15 cellular contexts compared by ENCODE assay signal in genomic region chr10:93812664-93813338, GRCh38. TPM values are rescaled to one million over a fixed set of nuclear protein-coding genes. Genes with fewer than 3 reads are reported as not detected.
DNase-seq lines count a peak whose midpoint lies in the region; ATAC-seq and TF ChIP-seq lines count a peak whose summit lies in the region.
"Had no signal": no experiment of that assay in that cellular context is flagged by ENCODE, and none has a peak within 500 bp of the region (broad histone marks: within the 10 kb centered on the region; RNA-seq: fewer than 3 reads in every experiment).

No MANE protein-coding gene starts in this region.

- H3K4me2 ChIP-seq in PC-3 (ENCODE audit: low read length), result no peak overlapping the region
- H3K4me2 ChIP-seq: SK-N-SH had no signal

- no peaks in the 10 kb centered on the region for H3K9me3 ChIP-seq in PC-3 (ENCODE audit: low read length)
- H3K9me3 ChIP-seq in mucosa of descending colon, result no peaks in the 10 kb centered on the region
- H3K9me3 ChIP-seq: BE2C, SK-N-SH had no signal

- CTCF ChIA-PET in PC-3 (lab: Charles Lee), result no interaction called here

- no peak overlapping the region for H3K9ac ChIP-seq in PC-3 (ENCODE audit: low read length)
- H3K9ac ChIP-seq: SK-N-SH had no signal

- no peaks in the 10 kb centered on the region for H3K9me2 ChIP-seq in PC-3 (replicated peaks; ENCODE audit: low read length)
- H3K9me2 ChIP-seq: SK-N-SH had no signal

- 0 out of 2 replicates have a peak overlapping the region, but pooled peaks have one; percentile 51 for H2AFZ ChIP-seq in PC-3 (ENCODE audit: low read length)

- H3K4me1 ChIP-seq in PC-3 (ENCODE audit: insufficient read depth, low read length) (peaks cover 10% of the 10 kb centered on the region), mucosa of descending colon (ENCODE audit: low read depth) (peaks cover 15% of the 10 kb centered on the region)
- H3K4me1 ChIP-seq: BE2C had no signal

- intact Hi-C loops in PC-3 (cut with micrococcal nuclease), result loop anchor here (10.0 kb wide), 1 partner anchor 268 kb away; no protein-coding TSS in a partner anchor
- intact Hi-C loops in mucosa of descending colon (cut with DNase I, micrococcal nuclease), result loop anchor here in 1 of 2 donors (10.0 kb wide), 1 partner anchor 108 kb away; the partner anchor contains the start of gene FRA10AC1

- H3K4me3 ChIP-seq in PC-3 (ENCODE audit: low read length) (no peak overlapping the region), mucosa of descending colon (no peak overlapping the region)

- no peaks in the 10 kb centered on the region for H3F3A ChIP-seq in PC-3 (ENCODE audit: low read length, unreplicated experiment)

- H3K79me2 ChIP-seq in PC-3 (ENCODE audit: low read length), result no peaks in the 10 kb centered on the region

- no peak overlapping the region for H3K27ac ChIP-seq in PC-3 (ENCODE audit: low read length)
- H3K27ac ChIP-seq: 22Rv1 had no signal

- DNase-seq in NCI-H1694 treated with DMSO at 0.1 percent for 48 hours (lab: John Stamatoyannopoulos, UW) (peak; percentile 6), NCI-H1694 (lab: John Stamatoyannopoulos, UW) (no peak), DMS 273 treated with DMSO at 0.1 percent for 48 hours (lab: John Stamatoyannopoulos, UW) (peak; percentile 17), PC-3 (no peak), mucosa of descending colon (no peak), retina (no peak)
- DNase-seq: CD8-positive, alpha-beta memory T cell; NCI-H2107; NCI-H774 had no signal

- H3K27me3 ChIP-seq in PC-3 (ENCODE audit: low read length), result no peaks in the 10 kb centered on the region
- H3K27me3 ChIP-seq: BE2C had no signal

- H4K20me1 ChIP-seq in PC-3 (ENCODE audit: low read length), result no peaks in the 10 kb centered on the region

- no peak for TF ChIP-seq CTCF in PC-3 (conservative IDR thresholded peaks at IDR 0.05; ENCODE audit: low read depth, low read length)
- no peak for TF ChIP-seq CTCF in mucosa of descending colon (IDR thresholded peaks at IDR 0.05)

- H3K36me3 ChIP-seq in PC-3 (ENCODE audit: low read depth, low read length) (no peaks in the 10 kb centered on the region), mucosa of descending colon (ENCODE audit: low read depth) (no peaks in the 10 kb centered on the region)
- H3K36me3 ChIP-seq: BE2C had no signal

- no TSS peak for BruUV-seq in PC-3 (replicated peaks; lab: Mats Ljungman, UMichigan)

- POLR2A ChIA-PET in PC-3 (lab: Charles Lee; ENCODE audit: unreplicated experiment), result no interaction called here

- ATAC-seq in PC-3, result no peak
- ATAC-seq in mucosa of descending colon, result peak; percentile 79
- no peak for ATAC-seq in HG02970 (IDR thresholded peaks at IDR 0.05; ENCODE audit: low FRiP score, unreplicated experiment)

RNA-seq across cellular contexts. Expression of gene LGI1, which starts 55.1 kb away (rescaled TPM):
- not detected in 2 replicates for total RNA-seq in PC-3 (2014; rRNA removed)
- total RNA-seq in mucosa of descending colon, result 1 to 10 TPM in 2 of 3 donors, under 1 TPM in 1; 0.69 to 6.3 (median 1.3) TPM
- total RNA-seq: Calu3; CD8-positive, alpha-beta memory T cell; HFFc6 had no signal

Comparison
In these comparisons a context has a peak if more than half of its experiments do, and no peak if none do; other contexts are left out.
1. DNase-seq: peak in NCI-H1694 treated with DMSO at 0.1 percent for 48 hours (single experiment) and DMS 273 treated with DMSO at 0.1 percent for 48 hours (single experiment); none in NCI-H1694 (single experiment), PC-3 (single experiment), mucosa of descending colon (0 of 3) and retina (single experiment).